In the genomic region with DNA sequence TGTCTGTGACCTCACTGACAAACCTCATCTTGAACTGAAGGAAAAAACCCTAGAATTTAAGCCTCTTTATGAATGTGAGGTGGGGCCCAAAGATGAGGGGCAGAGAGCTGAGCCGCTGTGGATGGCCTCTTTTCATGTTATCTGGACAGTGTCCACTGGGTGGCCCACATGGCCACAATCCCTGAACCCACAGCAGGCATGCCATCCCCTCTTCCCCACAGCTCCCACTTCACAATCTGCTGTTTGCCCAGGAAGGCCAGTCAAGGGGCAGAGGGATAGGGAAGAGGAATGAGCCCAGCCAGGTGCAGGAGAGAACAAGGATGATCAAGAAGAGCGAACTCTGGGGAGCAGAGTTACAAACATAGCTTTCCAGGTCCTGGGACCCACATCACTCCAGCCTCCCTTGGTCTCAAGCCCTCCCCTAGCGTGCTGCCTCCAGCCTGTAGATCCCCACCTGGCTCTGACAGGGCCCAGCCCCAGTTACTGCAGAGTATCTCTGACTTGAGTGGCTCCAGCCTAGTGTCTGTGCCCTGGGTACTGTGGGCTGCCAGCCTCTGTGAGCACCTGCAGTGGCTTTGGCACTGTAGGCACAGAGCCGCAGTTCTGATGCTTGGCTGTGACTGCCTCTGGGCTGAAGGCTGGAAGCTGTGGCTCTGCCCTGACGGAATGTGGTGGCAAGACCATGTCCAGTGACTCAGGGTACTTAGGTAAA, we compare ENCODE assay signal across 1 cellular context.
TF ChIP-seq lines count a peak whose summit lies in the region.

No MANE protein-coding gene starts in this region.

TF ChIP-seq in H1, 55 proteins besides CTCF, POLR2A, EP300 and RAD21 (continued from another document):
- TF ChIP-seq SIX5 (IDR thresholded peaks at IDR 0.05; ENCODE audit: low read depth, low read length) (no peak), BRCA1 (IDR thresholded peaks at IDR 0.05; ENCODE audit: low read depth, low read length) (no peak), KDM4A (IDR thresholded peaks at IDR 0.05; ENCODE audit: low read depth, low read length, severe bottlenecking) (no peak), JUND (IDR thresholded peaks at IDR 0.05; ENCODE audit: low read length) (no peak), SP1 (IDR thresholded peaks at IDR 0.05; ENCODE audit: low read depth, low read length) (no peak), CBX5 (IDR thresholded peaks at IDR 0.05; ENCODE audit: low read depth, low read length) (no peak), ASH2L (IDR thresholded peaks at IDR 0.05; ENCODE audit: low read length) (no peak), SP4 (IDR thresholded peaks at IDR 0.05; ENCODE audit: low read length) (no peak), SRF (IDR thresholded peaks at IDR 0.05; ENCODE audit: low read depth, low read length) (no peak), EZH2 (IDR thresholded peaks at IDR 0.05; ENCODE audit: low read depth, low read length, severe bottlenecking) (no peak), BCL11A (IDR thresholded peaks at IDR 0.05; ENCODE audit: low read depth in 2 of 2, low read length in 2 of 2) (no peak), KDM5A (IDR thresholded peaks at IDR 0.05; ENCODE audit: low read length) (no peak)
- TF ChIP-seq, protein P1, sequence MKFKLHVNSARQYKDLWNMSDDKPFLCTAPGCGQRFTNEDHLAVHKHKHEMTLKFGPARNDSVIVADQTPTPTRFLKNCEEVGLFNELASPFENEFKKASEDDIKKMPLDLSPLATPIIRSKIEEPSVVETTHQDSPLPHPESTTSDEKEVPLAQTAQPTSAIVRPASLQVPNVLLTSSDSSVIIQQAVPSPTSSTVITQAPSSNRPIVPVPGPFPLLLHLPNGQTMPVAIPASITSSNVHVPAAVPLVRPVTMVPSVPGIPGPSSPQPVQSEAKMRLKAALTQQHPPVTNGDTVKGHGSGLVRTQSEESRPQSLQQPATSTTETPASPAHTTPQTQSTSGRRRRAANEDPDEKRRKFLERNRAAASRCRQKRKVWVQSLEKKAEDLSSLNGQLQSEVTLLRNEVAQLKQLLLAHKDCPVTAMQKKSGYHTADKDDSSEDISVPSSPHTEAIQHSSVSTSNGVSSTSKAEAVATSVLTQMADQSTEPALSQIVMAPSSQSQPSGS (IDR thresholded peaks at IDR 0.05; ENCODE audit: low read length), result no peak
- TF ChIP-seq, protein P2, sequence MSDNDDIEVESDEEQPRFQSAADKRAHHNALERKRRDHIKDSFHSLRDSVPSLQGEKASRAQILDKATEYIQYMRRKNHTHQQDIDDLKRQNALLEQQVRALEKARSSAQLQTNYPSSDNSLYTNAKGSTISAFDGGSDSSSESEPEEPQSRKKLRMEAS (IDR thresholded peaks at IDR 0.05), result no peak
